Comparison of ENCODE assay signal across 8 cellular contexts in the genomic region with DNA sequence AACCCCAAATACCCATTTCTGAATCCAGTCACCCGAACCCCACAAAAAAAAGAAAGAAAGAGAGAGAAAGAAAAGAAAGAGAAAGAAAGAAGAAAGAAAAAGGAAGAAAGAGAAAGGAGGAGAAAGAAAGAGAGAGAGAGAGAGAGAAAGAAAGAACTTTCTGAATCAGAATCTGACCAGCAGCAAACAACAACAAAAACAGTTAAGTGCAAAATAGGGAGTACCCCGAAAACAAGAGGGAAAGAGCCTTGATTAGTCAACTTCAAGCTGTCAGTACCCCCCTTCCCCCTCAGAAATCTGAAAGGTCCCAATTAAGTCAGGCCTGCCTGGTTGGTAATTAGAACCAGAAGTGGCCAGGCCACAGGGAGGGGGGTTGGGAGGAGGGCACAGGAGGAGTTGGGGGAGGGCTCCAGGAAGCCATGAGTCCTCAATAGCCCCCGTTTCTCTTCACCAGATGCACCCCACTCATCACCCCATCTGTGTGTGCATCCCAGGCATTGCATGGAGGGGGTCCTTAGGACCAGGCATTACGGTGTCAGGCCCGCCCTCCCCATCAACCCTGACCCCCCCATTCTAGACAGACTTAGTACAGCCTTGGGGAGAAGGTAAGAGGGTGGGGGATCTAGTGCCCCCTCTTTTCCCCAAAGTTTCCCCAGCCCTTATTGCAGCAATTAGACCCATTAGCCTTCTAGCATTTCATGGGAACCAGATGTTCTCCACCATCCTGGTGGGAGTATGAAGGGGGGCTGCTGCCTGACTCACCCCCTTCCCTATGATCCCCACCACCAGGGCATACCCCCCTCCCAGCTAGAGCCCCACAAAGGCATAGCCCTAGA. TPM values are rescaled to one million over a fixed set of nuclear protein-coding genes. Genes with fewer than 3 reads are reported as not detected.
DNase-seq lines count a peak whose midpoint lies in the region; ATAC-seq and TF ChIP-seq lines count a peak whose summit lies in the region.

No MANE protein-coding gene starts in this region.

- CTCF ChIA-PET in activated naive CD4-positive, alpha-beta T cell treated with anti-CD3 and anti-CD28 coated beads for 36 hours (lab: Charles Lee): interaction anchor here (2.1 kb wide), 1 partner anchor 9 kb away, joined by 11 read pairs; no protein-coding TSS in a partner anchor

- TF ChIP-seq POLR2A in upper lobe of left lung (IDR thresholded peaks at IDR 0.05): no peak

- intact Hi-C loops in activated naive CD4-positive, alpha-beta T cell treated with anti-CD3 and anti-CD28 coated beads for 36 hours (cut with micrococcal nuclease): loop anchor here (1.0 to 5.0 kb wide), 3 partner anchors 10 to 505 kb away; partner anchors contain the start of genes AMHR2, CALCOCO1 and RARG

- no peaks in the 10 kb centered on the region for H3K9me3 ChIP-seq in upper lobe of left lung

- H3K4me3 Mint-ChIP-seq in activated naive CD4-positive, alpha-beta T cell treated with anti-CD3 and anti-CD28 coated beads for 36 hours: peak overlapping the region; percentile 60

- no peak for ATAC-seq in upper lobe of left lung (ENCODE audit: low FRiP score in 2 of 2)
- ATAC-seq in HG03460 (IDR thresholded peaks at IDR 0.05; ENCODE audit: unreplicated experiment): no peak

- 40 to 45% methylated on average over 5 of the region's 5 CpGs for WGBS in upper lobe of left lung, 2 donors

- H3K4me1 ChIP-seq in upper lobe of left lung: peaks cover 57 to 86% (median 61%) of the 10 kb centered on the region in 4 donors

- peak overlapping the region; percentile 57 for H3K27ac Mint-ChIP-seq in activated naive CD4-positive, alpha-beta T cell treated with anti-CD3 and anti-CD28 coated beads for 36 hours

- no peak for DNase-seq in activated naive CD4-positive, alpha-beta T cell treated with anti-CD3 and anti-CD28 coated beads for 36 hours
- no peak for DNase-seq in activated naive CD4-positive, alpha-beta T cell (lab: John Stamatoyannopoulos, UW)
- peak; percentile 48 for DNase-seq in astrocyte of the hippocampus (ENCODE audit: low read depth, low spot score)
- DNase-seq in medulla oblongata (ENCODE audit: extremely low spot score): peak; percentile 35
- no peak for DNase-seq in upper lobe of left lung
- no peak for DNase-seq in AG08395 (ENCODE audit: low spot score)
- DNase-seq in stimulated activated CD4-positive, alpha-beta T cell treated with anti-CD3 and anti-CD28 coated beads, Interleukin-15, amount 100 ng/mL, for 24 hours: no peak

- no peaks in the 10 kb centered on the region for H3K27me3 ChIP-seq in upper lobe of left lung

- peak overlapping the region; percentile 4 to 83 (median 70) for H3K4me3 ChIP-seq in upper lobe of left lung

- H3K27ac ChIP-seq in upper lobe of left lung: peak overlapping the region; percentile 98 to 100 (median 99)

- no peaks in the 10 kb centered on the region for H3K9me3 Mint-ChIP-seq in activated naive CD4-positive, alpha-beta T cell treated with anti-CD3 and anti-CD28 coated beads for 36 hours

- TF ChIP-seq EP300 in upper lobe of left lung (IDR thresholded peaks at IDR 0.05): no peak

- H3K36me3 Mint-ChIP-seq in activated naive CD4-positive, alpha-beta T cell treated with anti-CD3 and anti-CD28 coated beads for 36 hours (ENCODE audit: low read depth): no peaks in the 10 kb centered on the region

- no peaks in the 10 kb centered on the region for H3K27me3 Mint-ChIP-seq in activated naive CD4-positive, alpha-beta T cell treated with anti-CD3 and anti-CD28 coated beads for 36 hours (ENCODE audit: low read depth)

- no peak for TF ChIP-seq CTCF in upper lobe of left lung (IDR thresholded peaks at IDR 0.05)

- H3K4me1 Mint-ChIP-seq in activated naive CD4-positive, alpha-beta T cell treated with anti-CD3 and anti-CD28 coated beads for 36 hours (ENCODE audit: low read depth): peaks cover 62% of the 10 kb centered on the region

- peaks cover 0 to 4% (median 0%) of the 10 kb centered on the region in 4 donors for H3K36me3 ChIP-seq in upper lobe of left lung

RNA-seq across cellular contexts. Expression of gene RARG, which starts 9.6 kb away (rescaled TPM):
- 1 to 10 TPM; 4.0 to 4.6 TPM for total RNA-seq in activated naive CD4-positive, alpha-beta T cell treated with anti-CD3 and anti-CD28 coated beads for 36 hours
- total RNA-seq in upper lobe of left lung: 10 to 100 TPM; 21.2 to 43.0 (median 32.1) TPM

RNA-seq across cellular contexts. Expression of gene ITGB7, which starts 15.3 kb away (rescaled TPM):
- total RNA-seq in activated naive CD4-positive, alpha-beta T cell treated with anti-CD3 and anti-CD28 coated beads for 36 hours: 10 to 100 TPM; 32.3 to 32.5 TPM
- total RNA-seq in upper lobe of left lung: 10 to 100 TPM in 1 of 6 donors, 1 to 10 TPM in 5; 3.1 to 12.9 (median 4.7) TPM

RNA-seq across cellular contexts. Expression of gene CSAD, which starts 41.7 kb away (rescaled TPM):
- total RNA-seq in activated naive CD4-positive, alpha-beta T cell treated with anti-CD3 and anti-CD28 coated beads for 36 hours: 10 to 100 TPM; 31.5 to 32.3 TPM
- 100 to 1,000 TPM in 1 of 6 donors, 10 to 100 TPM in 5; 19.8 to 164 (median 28.6) TPM for total RNA-seq in upper lobe of left lung

RNA-seq across cellular contexts. Expression of gene ZNF740, which starts 41.9 kb away (rescaled TPM):
- total RNA-seq in activated naive CD4-positive, alpha-beta T cell treated with anti-CD3 and anti-CD28 coated beads for 36 hours: 10 to 100 TPM; 40.4 to 42.0 TPM
- 10 to 100 TPM in 5 of 6 donors, 1 to 10 TPM in 1; 9.6 to 52.4 (median 24.0) TPM for total RNA-seq in upper lobe of left lung

RNA-seq across cellular contexts. Expression of gene ESPL1, which starts 45.7 kb away (rescaled TPM):
- total RNA-seq in activated naive CD4-positive, alpha-beta T cell treated with anti-CD3 and anti-CD28 coated beads for 36 hours: 10 to 100 TPM; 53.3 to 54.2 TPM
- 1 to 10 TPM; 1.5 to 5.3 (median 2.1) TPM for total RNA-seq in upper lobe of left lung

Comparison
In these comparisons a context has a peak if more than half of its experiments do, and no peak if none do; other contexts are left out.
1. DNase-seq: peak in astrocyte of the hippocampus (single experiment) and medulla oblongata (single experiment); none in activated naive CD4-positive, alpha-beta T cell treated with anti-CD3 and anti-CD28 coated beads for 36 hours (single experiment), activated naive CD4-positive, alpha-beta T cell (0 of 4), upper lobe of left lung (0 of 2), AG08395 (single experiment) and stimulated activated CD4-positive, alpha-beta T cell treated with anti-CD3 and anti-CD28 coated beads, Interleukin-15, amount 100 ng/mL, for 24 hours (single experiment).